In the genomic region with DNA sequence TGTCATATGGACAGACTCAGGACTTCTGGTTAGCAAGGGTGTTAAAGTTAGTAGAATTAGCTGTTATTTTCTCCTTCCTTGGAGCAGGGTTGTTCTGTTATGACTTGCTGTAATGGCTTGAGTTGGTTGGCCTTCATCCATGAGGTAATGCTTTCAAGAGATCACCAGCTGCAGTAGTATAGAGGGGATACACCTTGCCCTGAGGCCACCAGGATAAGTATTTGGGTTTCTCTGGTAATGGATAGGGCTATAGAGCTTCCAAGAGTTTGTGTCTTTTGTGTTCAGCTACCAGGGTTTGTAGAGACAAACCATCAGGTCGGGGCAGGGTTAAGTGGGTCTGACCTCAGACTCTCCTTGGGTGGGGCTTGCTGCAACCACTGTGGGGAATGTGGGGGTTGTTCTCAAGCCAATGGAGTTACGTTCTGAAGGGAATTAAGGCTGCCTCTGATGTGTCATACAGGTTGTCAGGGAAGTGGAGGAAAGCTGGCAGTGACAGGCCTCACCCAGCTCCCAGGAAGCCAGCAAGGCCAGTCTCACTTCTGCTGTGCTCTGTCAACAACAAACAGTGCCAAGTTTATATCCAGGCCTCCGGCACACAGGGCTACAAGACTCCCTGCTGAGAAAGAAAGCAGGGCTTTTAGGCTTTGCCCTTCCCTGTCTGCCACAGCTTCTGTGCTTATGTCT, we compare ENCODE assay signal across 18 cellular contexts.
DNase-seq lines count a peak whose midpoint lies in the region; FAIRE-seq and TF ChIP-seq lines count a peak whose summit lies in the region.
"Had no signal": no experiment of that assay in that cellular context is flagged by ENCODE, and none has a peak within 500 bp of the region (broad histone marks: within the 10 kb centered on the region; RNA-seq: fewer than 3 reads in every experiment).

No MANE protein-coding gene starts in this region.

- no peaks in the 10 kb centered on the region for H3K9me2 ChIP-seq in Karpas-422 (replicated peaks; ENCODE audit: insufficient read depth, low read length)

- TF ChIP-seq CTCF in smooth muscle cell (IDR thresholded peaks at IDR 0.05; ENCODE audit: borderline replicate concordance, insufficient read depth, poor library complexity, severe bottlenecking): no peak

- H3K79me2 ChIP-seq in smooth muscle cell (ENCODE audit: low read depth) (no peaks in the 10 kb centered on the region), Karpas-422 (ENCODE audit: low read length) (no peaks in the 10 kb centered on the region)

- H3F3A ChIP-seq in smooth muscle cell (ENCODE audit: low read depth): no peaks in the 10 kb centered on the region

- peak overlapping the region; percentile 41 for H3K27ac ChIP-seq in epithelial cell of prostate
- peak overlapping the region; percentile 15 for H3K27ac ChIP-seq in smooth muscle cell (ENCODE audit: low read depth)
- no peak overlapping the region for H3K27ac ChIP-seq in Karpas-422 (ENCODE audit: low read length)
- H3K27ac ChIP-seq: 22Rv1, thyroid gland had no signal

- no peak overlapping the region for H2AFZ ChIP-seq in smooth muscle cell (ENCODE audit: low read depth)
- no peak overlapping the region for H2AFZ ChIP-seq in Karpas-422 (ENCODE audit: low read length)

- H3K27me3 ChIP-seq in smooth muscle cell (ENCODE audit: low read depth) (no peaks in the 10 kb centered on the region), Karpas-422 (ENCODE audit: low read length) (no peaks in the 10 kb centered on the region)
- H3K27me3 ChIP-seq: thyroid gland had no signal

- H3K36me3 ChIP-seq in smooth muscle cell (ENCODE audit: low read depth): no peaks in the 10 kb centered on the region
- H3K36me3 ChIP-seq in Karpas-422 (ENCODE audit: insufficient read depth, low read length): no peaks in the 10 kb centered on the region
- H3K36me3 ChIP-seq: thyroid gland had no signal

- H4K20me1 ChIP-seq in smooth muscle cell (ENCODE audit: low read depth) (no peaks in the 10 kb centered on the region), Karpas-422 (ENCODE audit: insufficient read depth, low read depth, low read length) (no peaks in the 10 kb centered on the region)

- H3K4me2 ChIP-seq in smooth muscle cell (no peak overlapping the region), Karpas-422 (ENCODE audit: low read depth, low read length, poor library complexity, severe bottlenecking) (no peak overlapping the region)

- H3K4me1 ChIP-seq in smooth muscle cell (ENCODE audit: low read depth) (no peaks in the 10 kb centered on the region), Karpas-422 (ENCODE audit: low read length) (no peaks in the 10 kb centered on the region)
- H3K4me1 ChIP-seq: thyroid gland had no signal

- H3K9me3 ChIP-seq in smooth muscle cell (replicated peaks; ENCODE audit: low read depth): no peaks in the 10 kb centered on the region
- H3K9me3 ChIP-seq in Karpas-422 (ENCODE audit: low read length): peaks cover 20% of the 10 kb centered on the region
- H3K9me3 ChIP-seq: thyroid gland had no signal

- WGBS in smooth muscle cell (ENCODE audit: low lambda C conversion rate): 54% methylated on average over 3 of the region's 3 CpGs

- no peak overlapping the region for H3K4me3 ChIP-seq in smooth muscle cell
- no peak overlapping the region for H3K4me3 ChIP-seq in Karpas-422 (ENCODE audit: low read length)
- H3K4me3 ChIP-seq: thyroid gland had no signal

- FAIRE-seq in urothelium cell line (lab: Jason Lieb, UNC): no peak

- DNase-seq in DMS153 (lab: John Stamatoyannopoulos, UW): peak; percentile 53
- no peak for DNase-seq in DMS153 treated with DMSO at 0.1 percent for 48 hours (lab: John Stamatoyannopoulos, UW; ENCODE audit: unreplicated experiment)
- DNase-seq in NCI-H446 treated with DMSO at 0.1 percent for 48 hours (lab: John Stamatoyannopoulos, UW): peak; percentile 20
- peak; percentile 41 for DNase-seq in epithelial cell of prostate (ENCODE audit: low read depth, low spot score)
- DNase-seq in smooth muscle cell (lab: John Stamatoyannopoulos, UW; ENCODE audit: unreplicated experiment): no peak
- no peak for DNase-seq in Karpas-422
- no peak for DNase-seq in urothelium cell line (ENCODE audit: low spot score)
- DNase-seq in putamen (ENCODE audit: low spot score): no peak
- DNase-seq: activated CD8-positive, alpha-beta T cell treated with anti-CD3 and anti-CD28 coated beads, Interleukin-2, amount 10 ng/mL, durations not matched to agents 7 days and 5 days; activated T-cell treated with anti-CD3 and anti-CD28 coated beads, Interleukin-2, amount 50 U/mL, for 1 hour; amniotic stem cell; Kasumi-1; natural killer cell; NCI-H1436 treated with DMSO at 0.1 percent for 48 hours; Right ventricle myocardium superior; stimulated activated naive CD4-positive, alpha-beta T cell; thyroid gland had no signal

- H3K9ac ChIP-seq in smooth muscle cell (ENCODE audit: low read depth) (no peak overlapping the region), Karpas-422 (ENCODE audit: low read length) (no peak overlapping the region)

Comparison
In these comparisons a context has a peak if more than half of its experiments do, and no peak if none do; other contexts are left out.
1. DNase-seq: peak in DMS153 (single experiment), NCI-H446 treated with DMSO at 0.1 percent for 48 hours (single experiment) and epithelial cell of prostate (single experiment); none in DMS153 treated with DMSO at 0.1 percent for 48 hours (single experiment), smooth muscle cell (single experiment), Karpas-422 (single experiment), urothelium cell line (single experiment) and putamen (single experiment).